ENCODE assay signal across 13 cellular contexts in the genomic region with DNA sequence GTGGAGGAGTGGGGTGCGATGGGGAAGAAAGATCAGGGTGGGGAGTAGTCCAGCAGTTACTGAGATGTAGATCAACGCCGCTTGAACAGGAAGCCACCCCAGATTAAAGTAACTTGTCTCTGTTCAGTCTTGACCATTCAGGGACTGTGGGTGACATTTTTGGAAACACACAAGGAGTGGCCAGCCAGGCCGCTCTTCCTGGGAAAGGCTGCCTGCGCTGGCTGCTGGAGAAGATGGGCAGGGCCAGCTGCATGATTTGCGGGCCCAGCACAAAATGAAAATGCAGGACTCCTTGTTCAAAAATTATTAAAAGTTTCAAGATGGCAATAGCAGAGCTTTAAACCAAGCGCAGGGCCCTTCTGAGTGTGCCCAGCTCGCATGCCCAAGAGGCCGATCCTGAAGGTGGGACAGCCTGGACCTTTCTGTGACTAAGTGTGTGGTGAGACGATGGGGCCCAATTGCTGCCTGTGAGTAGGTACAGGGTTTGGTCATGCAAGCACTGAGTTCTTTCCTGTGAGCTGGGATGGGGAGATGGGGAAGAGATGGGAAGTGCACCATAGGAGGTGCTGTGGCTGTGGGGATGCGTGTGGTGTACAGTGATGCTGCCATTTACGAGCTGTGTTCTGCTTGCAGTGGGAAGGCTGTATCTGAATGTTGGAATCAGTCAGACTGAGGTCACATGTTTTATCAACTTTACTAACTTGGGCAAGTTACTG. TPM values are rescaled to one million over a fixed set of nuclear protein-coding genes. Genes with fewer than 3 reads are reported as not detected.
DNase-seq lines count a peak whose midpoint lies in the region; TF ChIP-seq lines count a peak whose summit lies in the region.
"Had no signal": no experiment of that assay in that cellular context is flagged by ENCODE, and none has a peak within 500 bp of the region (broad histone marks: within the 10 kb centered on the region; RNA-seq: fewer than 3 reads in every experiment).

No MANE protein-coding gene starts in this region.

- H3K4me1 ChIP-seq in cardiac muscle cell (ENCODE audit: low read depth): peaks cover 8% of the 10 kb centered on the region
- H3K4me1 ChIP-seq in spleen: peaks cover 0 to 70% (median 6%) of the 10 kb centered on the region in 6 donors

- no peak overlapping the region for H3K4me3 ChIP-seq in cardiac muscle cell
- no peak overlapping the region for H3K4me3 ChIP-seq in spleen
- H3K4me3 ChIP-seq: upper lobe of left lung had no signal

- intact Hi-C loops in spleen (cut with DNase I; ENCODE audit: low total_unique reads): no loop called here

- H3K27ac ChIP-seq in cardiac muscle cell (no peak overlapping the region), spleen (peak overlapping the region in 5 of 8 donors; percentile 41 to 73 (median 48))

- TF ChIP-seq POLR2A in spleen (IDR thresholded peaks at IDR 0.05): no peak

- in situ Hi-C loops in SK-MEL-5 (cut with HindIII; ENCODE audit: low pct_unique_long_range_greater_than_20kb, low sequenced_read_pairs): no loop called here

- H3K9me3 ChIP-seq in cardiac muscle cell (ENCODE audit: low read depth) (no peaks in the 10 kb centered on the region), spleen (no peaks in the 10 kb centered on the region)
- H3K9me3 ChIP-seq: upper lobe of left lung had no signal

- TF ChIP-seq CTCF in cardiac muscle cell (IDR thresholded peaks at IDR 0.05; ENCODE audit: low read depth, low read length) (peak; percentile 26), spleen (IDR thresholded peaks at IDR 0.05 in 8 of 11, conservative IDR thresholded peaks at IDR 0.05 in 3 of 11) (no peak)

- peak; percentile 20 for DNase-seq in NCI-H82 (lab: John Stamatoyannopoulos, UW)
- no peak for DNase-seq in NCI-H82 treated with DMSO at 0.1 percent for 48 hours (lab: John Stamatoyannopoulos, UW; ENCODE audit: unreplicated experiment)
- peak; percentile 28 for DNase-seq in SK-MEL-5 (ENCODE audit: low read depth, low spot score)
- DNase-seq in cardiac muscle cell (ENCODE audit: low read depth in 1 of 2, low spot score in 1 of 2): peak in 1 of 2 donors; percentile 22
- DNase-seq in spleen: no peak
- DNase-seq in cerebellar cortex (ENCODE audit: low spot score): no peak
- DNase-seq in HPDE6-E6E7 (ENCODE audit: extremely low spot score): no peak
- no peak for DNase-seq in NCI-H2227 (lab: John Stamatoyannopoulos, UW; ENCODE audit: unreplicated experiment)
- DNase-seq: activated CD4-positive, alpha-beta T cell treated with anti-CD3 and anti-CD28 coated beads for 1 hour; natural killer cell; NCI-H1092 treated with DMSO at 0.1 percent for 48 hours; stimulated activated CD4-positive, alpha-beta T cell treated with anti-CD3 and anti-CD28 coated beads, Interleukin-12 subunit alpha, Interleukin-12 subunit beta, amount 100 ng/mL, for 4 hours; upper lobe of left lung had no signal

- H3K27me3 ChIP-seq in cardiac muscle cell (no peaks in the 10 kb centered on the region), spleen (replicated peaks in 1 of 7) (peaks cover 0 to 28% (median 0%) of the 10 kb centered on the region in 7 donors)
- H3K27me3 ChIP-seq: upper lobe of left lung had no signal

- WGBS in spleen, 5 donors: 79 to 84% (median 84%) methylated on average over 12 of the region's 12 CpGs

- no peaks in the 10 kb centered on the region for H3K36me3 ChIP-seq in cardiac muscle cell
- H3K36me3 ChIP-seq in spleen: peaks cover 0 to 9% (median 0%) of the 10 kb centered on the region in 6 donors
- H3K36me3 ChIP-seq: upper lobe of left lung had no signal

RNA-seq across cellular contexts. Expression of a gene that starts 51.3 kb away (rescaled TPM):
- total RNA-seq in SK-MEL-5 (2014; rRNA removed; shearing (Covaris generic)): 11.7 and 13.7 TPM in 2 replicates
- 22.8 and 30.3 TPM in 2 replicates for polyA plus RNA-seq in SK-MEL-5 (2015; cell fraction: cytosol; rRNA removed)
- 31.3 and 35.3 TPM in 2 replicates for polyA plus RNA-seq in SK-MEL-5 (2015; cell fraction: nucleus; rRNA removed)
- total RNA-seq in cardiac muscle cell (4.8 and 8.5 TPM in 2 replicates), spleen (100 to 1,000 TPM in 3 of 7 donors, 10 to 100 TPM in 4; 26.0 to 115 (median 95.1) TPM)
- polyA plus RNA-seq in cardiac muscle cell (3.4 and 7.5 TPM in 2 replicates), spleen (10 to 100 TPM in 1 of 3 donors, 1 to 10 TPM in 2; 6.0 to 24.5 (median 7.3) TPM)
- total RNA-seq: natural killer cell had no signal

Comparison
In these comparisons a context has a peak if more than half of its experiments do, and no peak if none do; other contexts are left out.
1. DNase-seq: peak in NCI-H82 (single experiment) and SK-MEL-5 (single experiment); none in NCI-H82 treated with DMSO at 0.1 percent for 48 hours (single experiment), spleen (single experiment), cerebellar cortex (single experiment), HPDE6-E6E7 (single experiment) and NCI-H2227 (single experiment).